ENCODE assay signal across 27 cellular contexts in the genomic region with DNA sequence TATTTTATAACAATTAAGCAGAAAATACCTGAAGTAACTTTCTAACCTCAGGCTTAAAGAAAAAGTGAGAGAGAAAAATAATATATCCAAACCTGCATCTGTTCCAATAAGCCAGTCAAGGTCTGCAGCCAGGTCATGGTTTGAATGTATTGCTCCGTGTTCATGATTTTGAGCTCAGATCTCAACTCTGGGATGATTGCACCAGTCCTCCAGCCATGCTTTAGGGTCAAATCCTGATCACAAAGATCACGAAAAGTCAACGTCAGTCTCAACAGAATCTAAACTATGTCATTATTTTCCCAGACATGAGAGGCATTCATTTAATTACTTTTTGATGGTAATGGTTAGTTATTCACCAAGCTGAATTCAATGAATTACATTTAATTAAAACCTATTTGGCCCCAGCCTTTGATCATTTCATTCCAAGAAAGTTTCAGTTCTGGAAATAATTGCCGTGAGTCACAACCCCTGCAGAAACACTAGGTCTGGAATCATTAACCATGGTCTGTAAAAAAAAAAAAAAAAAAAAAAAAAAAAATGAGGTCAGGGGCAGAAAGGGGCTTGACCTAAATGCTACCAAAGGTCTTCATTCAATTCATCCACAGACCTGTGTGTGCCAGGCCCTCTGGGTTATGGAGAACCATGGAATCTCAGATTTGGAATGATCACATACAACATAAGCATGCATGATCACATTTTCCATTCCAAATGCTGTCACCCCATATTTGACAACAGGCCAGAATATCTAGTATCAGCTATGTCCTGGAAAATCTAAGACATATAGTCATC. TPM values are rescaled to one million over a fixed set of nuclear protein-coding genes. Genes with fewer than 3 reads are reported as not detected.
DNase-seq lines count a peak whose midpoint lies in the region; ATAC-seq, FAIRE-seq and TF ChIP-seq lines count a peak whose summit lies in the region.
"Had no signal": no experiment of that assay in that cellular context is flagged by ENCODE, and none has a peak within 500 bp of the region (broad histone marks: within the 10 kb centered on the region; RNA-seq: fewer than 3 reads in every experiment).

No MANE protein-coding gene starts in this region.

- peak overlapping the region; percentile 2 for H3K27ac Mint-ChIP-seq in Calu3 (ENCODE audit: unreplicated experiment)
- no peak overlapping the region for H3K27ac Mint-ChIP-seq in activated naive CD4-positive, alpha-beta T cell treated with anti-CD3 and anti-CD28 coated beads for 36 hours
- H3K27ac Mint-ChIP-seq: activated B cell treated with CpG ODN at 0.5 μM for 24 hours; endodermal cell; GM23338; memory B cell; stimulated activated memory B cell treated with anti-CD40 and anti-IgM and Interleukin-4, amounts not matched to agents 10 μg/mL and 1 μg/mL and 100 μg/mL, for 72 hours had no signal

- SMC1A ChIA-PET in GM12878 (lab: Charles Lee; ENCODE audit: uncharacterized antibody, unreplicated experiment), result interaction anchor here (1.2 to 1.4 kb wide), 2 partner anchors 7 to 91 kb away, joined by 3 read pairs; no protein-coding TSS in a partner anchor

- ATAC-seq in GM12878 (no peak), left lobe of liver (peak; percentile 58), foreskin keratinocyte (no peak), HG03354 (IDR thresholded peaks at IDR 0.05; ENCODE audit: poor library complexity, severe bottlenecking, unreplicated experiment) (no peak)
- ATAC-seq: esophagus mucosa; GM23338; stimulated activated memory B cell treated with anti-CD40 and anti-IgM and Interleukin-4, amounts not matched to agents 10 μg/mL and 1 μg/mL and 100 μg/mL, for 72 hours had no signal

- no peak overlapping the region for H3K9ac ChIP-seq in GM12878 (ENCODE audit: control insufficient read depth, insufficient read depth, low read length)

- no peak for TF ChIP-seq EP300 in GM12878 (IDR thresholded peaks at IDR 0.05; ENCODE audit: borderline replicate concordance in 1 of 2, control insufficient read depth in 1 of 2, low read depth in 2 of 2, low read length in 2 of 2)

- H3K4me1 Mint-ChIP-seq in Calu3 (ENCODE audit: low read depth, unreplicated experiment), result peaks cover 17% of the 10 kb centered on the region
- no peaks in the 10 kb centered on the region for H3K4me1 Mint-ChIP-seq in activated naive CD4-positive, alpha-beta T cell treated with anti-CD3 and anti-CD28 coated beads for 36 hours (ENCODE audit: low read depth)
- H3K4me1 Mint-ChIP-seq: activated B cell treated with CpG ODN at 0.5 μM for 24 hours; CD14-positive monocyte; endodermal cell; GM23338; memory B cell; stimulated activated memory B cell treated with anti-CD40 and anti-IgM and Interleukin-4, amounts not matched to agents 10 μg/mL and 1 μg/mL and 100 μg/mL, for 72 hours had no signal

- in situ Hi-C loops in GM12878 (cut with MboI), result no loop called here

- no TSS peak for BruUV-seq in Calu3 (replicated peaks; lab: Mats Ljungman, UMichigan)
- no TSS peak for BruUV-seq in GM12878 (replicated peaks; lab: Mats Ljungman, UMichigan)

- H3K27me3 Mint-ChIP-seq in Calu3 (ENCODE audit: unreplicated experiment), result no peaks in the 10 kb centered on the region
- H3K27me3 Mint-ChIP-seq in activated naive CD4-positive, alpha-beta T cell treated with anti-CD3 and anti-CD28 coated beads for 36 hours (ENCODE audit: low read depth), result no peaks in the 10 kb centered on the region
- H3K27me3 Mint-ChIP-seq: activated B cell treated with CpG ODN at 0.5 μM for 24 hours; activated T-cell treated with anti-CD3 and anti-CD28 coated beads, Interleukin-2, amount 50 U/mL, for 24 hours; memory B cell; stimulated activated memory B cell treated with anti-CD40 and anti-IgM and Interleukin-4, amounts not matched to agents 10 μg/mL and 1 μg/mL and 100 μg/mL, for 72 hours had no signal

- H3K4me3 Mint-ChIP-seq in Calu3 (ENCODE audit: low read depth, unreplicated experiment), result no peak overlapping the region
- no peak overlapping the region for H3K4me3 Mint-ChIP-seq in activated naive CD4-positive, alpha-beta T cell treated with anti-CD3 and anti-CD28 coated beads for 36 hours
- H3K4me3 Mint-ChIP-seq: activated B cell treated with CpG ODN at 0.5 μM for 24 hours; activated T-cell treated with anti-CD3 and anti-CD28 coated beads, Interleukin-2, amount 50 U/mL, for 24 hours; CD14-positive monocyte; endodermal cell; GM23338; memory B cell; stimulated activated memory B cell treated with anti-CD40 and anti-IgM and Interleukin-4, amounts not matched to agents 10 μg/mL and 1 μg/mL and 100 μg/mL, for 72 hours had no signal

- H3K79me2 ChIP-seq in GM12878 (ENCODE audit: control insufficient read depth, insufficient read depth, low read length), result no peaks in the 10 kb centered on the region

- TF ChIP-seq RAD21 in GM12878 (IDR thresholded peaks at IDR 0.05; ENCODE audit: insufficient read depth, low read depth, low read length), result no peak

- intact Hi-C loops in Calu3 (cut with micrococcal nuclease; ENCODE audit: unreplicated experiment) (no loop called here), GM12878 (cut with micrococcal nuclease; ENCODE audit: unreplicated experiment) (no loop called here)
- intact Hi-C loops in activated naive CD4-positive, alpha-beta T cell treated with anti-CD3 and anti-CD28 coated beads for 36 hours (cut with micrococcal nuclease), result no loop called here

- H4K20me1 ChIP-seq in GM12878 (ENCODE audit: control insufficient read depth, insufficient read depth), result no peaks in the 10 kb centered on the region

- H3K4me3 ChIP-seq in GM12878, result no peak overlapping the region
- H3K4me3 ChIP-seq: GM23338, transverse colon had no signal

- no peaks in the 10 kb centered on the region for H3K9me3 Mint-ChIP-seq in Calu3 (ENCODE audit: low read depth, unreplicated experiment)
- no peaks in the 10 kb centered on the region for H3K9me3 Mint-ChIP-seq in activated naive CD4-positive, alpha-beta T cell treated with anti-CD3 and anti-CD28 coated beads for 36 hours
- H3K9me3 Mint-ChIP-seq: activated T-cell treated with anti-CD3 and anti-CD28 coated beads, Interleukin-2, amount 50 U/mL, for 24 hours; endodermal cell; GM23338 had no signal

- TF ChIP-seq CTCF in Calu3 (IDR thresholded peaks at IDR 0.05; ENCODE audit: unreplicated experiment) (no peak), GM12878 (IDR thresholded peaks at IDR 0.05 in 2 of 3, conservative IDR thresholded peaks at IDR 0.05 in 1 of 3; ENCODE audit: control insufficient read depth in 2 of 3, extremely low read depth in 1 of 3, insufficient read depth in 1 of 3, low read depth in 3 of 3, low read length in 3 of 3) (no peak), foreskin keratinocyte (conservative IDR thresholded peaks at IDR 0.05) (no peak)

- no peak overlapping the region for H3K27ac ChIP-seq in GM12878 (ENCODE audit: control insufficient read depth, insufficient read depth)
- H3K27ac ChIP-seq in foreskin keratinocyte, result no peak overlapping the region

- 73% methylated on average over 4 of the region's 4 CpGs for WGBS in GM12878 (ENCODE audit: insufficient coverage, insufficient replicate concordance, low lambda C conversion rate, missing lambda C conversion rate)

- CTCF ChIA-PET in Calu3 (lab: Charles Lee), result interaction anchor here (0.6 to 0.7 kb wide), 2 partner anchors 614 to 1456 kb away, joined by 4 to 7 read pairs; no protein-coding TSS in a partner anchor
- CTCF ChIA-PET in GM12878 (lab: Yijun Ruan, JAX), result no interaction called here
- CTCF ChIA-PET in activated naive CD4-positive, alpha-beta T cell treated with anti-CD3 and anti-CD28 coated beads for 36 hours (lab: Charles Lee), result no interaction called here

- H3K36me3 Mint-ChIP-seq in Calu3 (ENCODE audit: insufficient read depth, unreplicated experiment), result peaks cover 33% of the 10 kb centered on the region
- peaks cover 21% of the 10 kb centered on the region for H3K36me3 Mint-ChIP-seq in activated naive CD4-positive, alpha-beta T cell treated with anti-CD3 and anti-CD28 coated beads for 36 hours (ENCODE audit: low read depth)

- no peak overlapping the region for H3K4me2 ChIP-seq in GM12878 (ENCODE audit: control insufficient read depth, insufficient read depth)
- H3K4me2 ChIP-seq: GM23338 had no signal

- no peak for TF ChIP-seq POLR2A in GM12878 (IDR thresholded peaks at IDR 0.05; ENCODE audit: low read depth, low read length)

- FAIRE-seq in GM12878 (lab: Jason Lieb, UNC), result peak; percentile 38
- FAIRE-seq: D721Med had no signal

- peaks cover 5 to 8% of the 10 kb centered on the region in 2 experiments; a peak in 3 of 4 replicates for H3K36me3 ChIP-seq in GM12878 (ENCODE audit: control insufficient read depth in 2 of 2, insufficient read depth in 2 of 2, low read length in 1 of 2)

- no peak overlapping the region for H2AFZ ChIP-seq in GM12878 (ENCODE audit: control insufficient read depth, low read depth, low read length)
- H2AFZ ChIP-seq: GM23338 had no signal

- H3K4me1 ChIP-seq in GM12878 (ENCODE audit: control insufficient read depth, insufficient read depth, low read length) (no peaks in the 10 kb centered on the region), foreskin keratinocyte (no peaks in the 10 kb centered on the region)

- no peaks in the 10 kb centered on the region for H3K27me3 ChIP-seq in GM12878 (replicated peaks in 1 of 2; ENCODE audit: control insufficient read depth in 2 of 2, insufficient read depth in 2 of 2, low read length in 1 of 2)
- H3K27me3 ChIP-seq in foreskin keratinocyte, result no peaks in the 10 kb centered on the region
- H3K27me3 ChIP-seq: transverse colon had no signal

- RAD21 ChIA-PET in GM12878 (lab: Charles Lee; ENCODE audit: unreplicated experiment), result no interaction called here

- DNase-seq in Calu3 (no peak), GM12878 (ENCODE audit: low read depth, low spot score) (no peak), left lobe of liver (ENCODE audit: low spot score) (no peak), renal cortical epithelial cell (ENCODE audit: low read depth) (peak; percentile 96), foreskin keratinocyte (no peak), SHP77 (lab: John Stamatoyannopoulos, UW) (no peak)
- DNase-seq in activated naive CD4-positive, alpha-beta T cell treated with anti-CD3 and anti-CD28 coated beads for 36 hours, result no peak
- DNase-seq: activated B cell treated with CpG ODN at 0.5 μM for 24 hours; activated CD4-positive, alpha-beta T cell treated with anti-CD3 and anti-CD28 coated beads, Interleukin-2, amount 50 U/mL, for 1 hour; activated effector memory CD4-positive, alpha-beta T cell treated with anti-CD3 and anti-CD28 coated beads, Interleukin-2, amount 50 U/mL, for 16 hours; activated T-cell treated with anti-CD3 and anti-CD28 coated beads, Interleukin-2, amount 50 U/mL, for 24 hours; dermis blood vessel endothelial cell; endodermal cell; foreskin melanocyte; NCI-H1092 treated with DMSO at 0.1 percent for 48 hours; NCI-H1694 treated with DMSO at 0.1 percent for 48 hours; NCI-H446 treated with DMSO at 0.1 percent for 48 hours; NCI-H774; T-helper 1 cell; transverse colon had no signal

- POLR2A ChIA-PET in GM12878 (lab: Charles Lee), result no interaction called here

- H3K9me3 ChIP-seq in GM12878 (replicated peaks; ENCODE audit: control insufficient read depth, insufficient read depth, low read length), result no peaks in the 10 kb centered on the region
- H3K9me3 ChIP-seq: transverse colon had no signal

RNA-seq across cellular contexts. Expression of gene NT5DC3, which starts 55.6 kb away (rescaled TPM):
- total RNA-seq in Calu3 (2022), result 18.1 and 24.0 TPM in 2 replicates
- 13.1 and 16.1 TPM in 2 replicates for total RNA-seq in GM12878 (2013; cell fraction: nucleolus; rRNA removed)
- total RNA-seq in GM12878 (2014; rRNA removed), result 8.1 and 9.8 TPM in 2 replicates
- total RNA-seq in GM12878 (2014; rRNA removed; fragmentation: Illumina TruSeq; extraction: Trizol), result 7.3 and 8.2 TPM in 2 replicates
- 10.0 and 10.1 TPM in 2 replicates for total RNA-seq in GM12878 (2021)
- 2.4 TPM for polyA plus RNA-seq in GM12878 (2011; ENCODE audit: low read depth)
- 2.5 and 2.6 TPM in 2 replicates for polyA plus RNA-seq in GM12878 (2011; rRNA removed)
- polyA plus RNA-seq in GM12878 (2011; cell fraction: cytosol; rRNA removed), result 2.2 and 2.8 TPM in 2 replicates
- 2.7 and 3.3 TPM in 2 replicates for polyA plus RNA-seq in GM12878 (2011; cell fraction: nucleus; rRNA removed)
- polyA plus RNA-seq in GM12878 (2012), result 1.8 and 2.5 TPM in 2 replicates
- 4.2 and 5.2 TPM in 2 replicates for polyA plus RNA-seq in GM12878 (2014; fragmentation: Illumina TruSeq; extraction: Trizol)
- 10 to 100 TPM in 1 of 2 experiments, 1 to 10 TPM in 1; 2.0 to 12.4 TPM for polyA plus RNA-seq in GM12878 (2014; fragmentation: Nextera tagmentation; extraction: Ambion mirVana)
- polyA plus RNA-seq in GM12878 (2014; rRNA removed), result 5.1 and 5.4 TPM in 2 replicates
- polyA plus RNA-seq in GM12878 (2016; fragmentation: Nextera tagmentation; extraction: Ambion mirVana), result 1 to 10 TPM; 4.8 to 6.6 TPM
- polyA minus RNA-seq in GM12878 (2011; rRNA and poly(A)+ RNA removed), result 7.1 and 8.9 TPM in 2 replicates
- 2.3 and 3.7 TPM in 2 replicates for polyA minus RNA-seq in GM12878 (2011; cell fraction: cytosol; rRNA and poly(A)+ RNA removed)
- polyA minus RNA-seq in GM12878 (2011; cell fraction: nucleus; rRNA and poly(A)+ RNA removed), result 2.5 and 4.0 TPM in 2 replicates
- 9.3 TPM for total RNA-seq in left lobe of liver
- 11.1 and 20.7 TPM in 2 replicates for total RNA-seq in renal cortical epithelial cell
- total RNA-seq in activated naive CD4-positive, alpha-beta T cell treated with anti-CD3 and anti-CD28 coated beads for 36 hours, result 1 to 10 TPM; 6.0 to 6.4 TPM
- 20.8 and 34.3 TPM in 2 replicates for total RNA-seq in foreskin keratinocyte
- polyA plus RNA-seq in foreskin keratinocyte, result 6.1 and 9.3 TPM in 2 replicates
